In the genomic region with DNA sequence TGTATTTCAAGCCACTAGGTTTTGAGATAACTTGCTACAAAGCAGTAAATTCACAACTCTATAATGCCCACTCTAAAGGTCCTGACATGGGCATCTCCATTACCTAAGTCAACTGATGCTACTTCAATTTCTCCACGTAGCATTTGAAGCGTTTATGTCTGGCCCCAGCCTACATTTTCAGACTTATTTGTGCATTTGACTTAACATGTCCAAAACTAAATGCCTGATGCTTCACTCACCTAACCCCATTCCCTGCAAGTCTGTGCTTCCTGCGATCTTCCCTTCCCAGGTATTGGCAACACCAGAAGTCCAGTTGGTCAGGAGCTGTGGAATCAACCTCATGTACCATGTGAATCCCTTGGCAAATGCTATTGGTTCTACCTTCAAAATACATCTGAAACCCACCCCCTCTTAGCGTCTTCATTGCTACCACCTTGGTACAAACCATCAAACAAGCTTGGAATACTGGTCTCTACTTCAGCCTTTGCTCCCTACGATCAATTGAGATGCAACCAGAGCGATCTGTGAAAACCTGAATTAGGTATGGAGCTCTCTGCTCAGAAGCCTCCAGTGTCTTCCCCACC, we compare ENCODE assay signal across 2 cellular contexts.
TF ChIP-seq lines count a peak whose summit lies in the region.

No MANE protein-coding gene starts in this region.

TF ChIP-seq in GM23338, 12 proteins besides CTCF, POLR2A, EP300 and RAD21 (continued from another document):
- TF ChIP-seq ZNF331 (CRISPR knock-in tag; IDR thresholded peaks at IDR 0.05; ENCODE audit: low read depth) = no peak
- TF ChIP-seq JUNB (IDR thresholded peaks at IDR 0.05; ENCODE audit: unreplicated experiment) = no peak
- TF ChIP-seq POLR2AphosphoS5 (IDR thresholded peaks at IDR 0.05; ENCODE audit: low read depth) = peak; percentile 44
- no peak for TF ChIP-seq EZH2 (IDR thresholded peaks at IDR 0.05; ENCODE audit: low read depth, unreplicated experiment)

TF ChIP-seq in SK-N-SH, 30 proteins besides CTCF, POLR2A, EP300 and RAD21 (continued from another document):
- no peak for TF ChIP-seq RFX5 (IDR thresholded peaks at IDR 0.05; ENCODE audit: low read length)
